ENCODE assay signal across 8 cellular contexts in genomic region chr10:11685787-11686218, GRCh38. TPM values are rescaled to one million over a fixed set of nuclear protein-coding genes. Genes with fewer than 3 reads are reported as not detected.
DNase-seq lines count a peak whose midpoint lies in the region; ATAC-seq and TF ChIP-seq lines count a peak whose summit lies in the region.

No MANE protein-coding gene starts in this region.

- H3K4me3 Mint-ChIP-seq in activated naive CD4-positive, alpha-beta T cell treated with anti-CD3 and anti-CD28 coated beads, Interleukin-2, amount 10 ng/mL, durations not matched to agents 7 days and 5 days: peak overlapping the region; percentile 61
- H3K4me3 Mint-ChIP-seq in endodermal cell: no peak overlapping the region

- 30% methylated on average over 7 of the region's 7 CpGs for WGBS in hepatocyte (ENCODE audit: low lambda C conversion rate, missing lambda C conversion rate)
- 85 to 87% methylated on average over 4 to 7 of the region's 7 CpGs for WGBS in endodermal cell (ENCODE audit: insufficient coverage in 1 of 2, insufficient read length in 1 of 2), 2 experiments

- peak overlapping the region; percentile 66 for H3K4me2 ChIP-seq in hepatocyte

- H4K20me1 ChIP-seq in hepatocyte (ENCODE audit: insufficient read depth, poor library complexity, severe bottlenecking): no peaks in the 10 kb centered on the region

- peaks cover 1% of the 10 kb centered on the region for H3K36me3 Mint-ChIP-seq in activated naive CD4-positive, alpha-beta T cell treated with anti-CD3 and anti-CD28 coated beads, Interleukin-2, amount 10 ng/mL, durations not matched to agents 7 days and 5 days
- no peaks in the 10 kb centered on the region for H3K36me3 Mint-ChIP-seq in endodermal cell (ENCODE audit: low read depth)

- H3K4me3 ChIP-seq in hepatocyte (no peak overlapping the region), endodermal cell (ENCODE audit: low read length) (no peak overlapping the region)

- no peak overlapping the region for H2AFZ ChIP-seq in hepatocyte

- peak; percentile 36 for DNase-seq in stimulated activated CD4-positive, alpha-beta T cell treated with anti-CD3 and anti-CD28 coated beads, Interleukin-15, amount 100 ng/mL, for 24 hours
- no peak for DNase-seq in stimulated activated CD4-positive, alpha-beta T cell treated with anti-CD3 and anti-CD28 coated beads, Interleukin-2, amount 100 ng/mL, for 48 hours
- DNase-seq in NCI-H510A treated with DMSO at 0.1 percent for 48 hours (lab: John Stamatoyannopoulos, UW) (peak; percentile 68), hepatocyte (ENCODE audit: low spot score) (peak; percentile 46), endodermal cell (no peak)
- DNase-seq in activated naive CD4-positive, alpha-beta T cell treated with anti-CD3 and anti-CD28 coated beads, Interleukin-2, amount 10 ng/mL, durations not matched to agents 7 days and 5 days: peak; percentile 63
- peak; percentile 45 for DNase-seq in stimulated activated naive CD8-positive, alpha-beta T cell treated with anti-CD3 and anti-CD28 coated beads, Interleukin-15, Interleukin-2, amounts not matched to agents 100 U/mL and 50 U/mL, for 24 hours

- CTCF ChIA-PET in activated naive CD4-positive, alpha-beta T cell treated with anti-CD3 and anti-CD28 coated beads, Interleukin-2, amount 10 ng/mL, durations not matched to agents 7 days and 5 days (lab: Charles Lee): interaction anchor here (0.8 to 1.5 kb wide), 5 partner anchors 25 to 72 kb away, joined by 3 to 6 read pairs (median 4); no protein-coding TSS in a partner anchor

- H3K36me3 ChIP-seq in hepatocyte (replicated peaks; ENCODE audit: insufficient read depth, low read depth) (no peaks in the 10 kb centered on the region), endodermal cell (ENCODE audit: control insufficient read depth, insufficient read depth, low read length) (no peaks in the 10 kb centered on the region)

- H3K4me1 ChIP-seq in hepatocyte (ENCODE audit: insufficient read depth) (peaks cover 37% of the 10 kb centered on the region), endodermal cell (ENCODE audit: control insufficient read depth, insufficient read depth, low read length) (peaks cover 5% of the 10 kb centered on the region)

- H3K27ac Mint-ChIP-seq in activated naive CD4-positive, alpha-beta T cell treated with anti-CD3 and anti-CD28 coated beads, Interleukin-2, amount 10 ng/mL, durations not matched to agents 7 days and 5 days: peak overlapping the region; percentile 99
- no peak overlapping the region for H3K27ac Mint-ChIP-seq in endodermal cell

- no peaks in the 10 kb centered on the region for H3K9me3 Mint-ChIP-seq in activated naive CD4-positive, alpha-beta T cell treated with anti-CD3 and anti-CD28 coated beads, Interleukin-2, amount 10 ng/mL, durations not matched to agents 7 days and 5 days
- no peaks in the 10 kb centered on the region for H3K9me3 Mint-ChIP-seq in endodermal cell

- H3K9me3 ChIP-seq in hepatocyte (ENCODE audit: low read depth) (no peaks in the 10 kb centered on the region), endodermal cell (ENCODE audit: control insufficient read depth, low read length) (no peaks in the 10 kb centered on the region)

- peaks cover 62% of the 10 kb centered on the region for H3K4me1 Mint-ChIP-seq in activated naive CD4-positive, alpha-beta T cell treated with anti-CD3 and anti-CD28 coated beads, Interleukin-2, amount 10 ng/mL, durations not matched to agents 7 days and 5 days
- peaks cover 13% of the 10 kb centered on the region for H3K4me1 Mint-ChIP-seq in endodermal cell

- H3K27me3 ChIP-seq in hepatocyte: no peaks in the 10 kb centered on the region
- H3K27me3 ChIP-seq in endodermal cell (ENCODE audit: control insufficient read depth, insufficient read depth, low read length, poor library complexity, severe bottlenecking): peaks cover 5% of the 10 kb centered on the region

- TF ChIP-seq CTCF in hepatocyte (IDR thresholded peaks at IDR 0.05; ENCODE audit: poor library complexity): no peak
- TF ChIP-seq CTCF in endodermal cell (conservative IDR thresholded peaks at IDR 0.05): no peak

- H3K9me2 ChIP-seq in hepatocyte (replicated peaks; ENCODE audit: insufficient read depth): no peaks in the 10 kb centered on the region

- no peak for ATAC-seq in stimulated activated naive CD8-positive, alpha-beta T cell treated with anti-CD3 and anti-CD28 coated beads, Interleukin-15, Interleukin-2, amounts not matched to agents 100 U/mL and 50 U/mL, for 24 hours
- no peak for ATAC-seq in GM18907 (IDR thresholded peaks at IDR 0.05; ENCODE audit: unreplicated experiment)

- peak overlapping the region; percentile 71 for H3K27ac ChIP-seq in hepatocyte
- no peak overlapping the region for H3K27ac ChIP-seq in endodermal cell (ENCODE audit: low read depth, low read length)

- H3K27me3 Mint-ChIP-seq in activated naive CD4-positive, alpha-beta T cell treated with anti-CD3 and anti-CD28 coated beads, Interleukin-2, amount 10 ng/mL, durations not matched to agents 7 days and 5 days: peaks cover 41% of the 10 kb centered on the region
- peaks cover 4% of the 10 kb centered on the region for H3K27me3 Mint-ChIP-seq in endodermal cell (ENCODE audit: insufficient read depth)

- no peak overlapping the region for H3K9ac ChIP-seq in endodermal cell (ENCODE audit: extremely low read depth, low read length, poor library complexity, severe bottlenecking)

- H3K79me2 ChIP-seq in hepatocyte: no peaks in the 10 kb centered on the region

RNA-seq across cellular contexts. Expression of gene ECHDC3, which starts 56.4 kb away (rescaled TPM):
- total RNA-seq in hepatocyte (14.8 and 16.1 TPM in 2 replicates), endodermal cell (10 to 100 TPM; 12.9 to 13.6 TPM)
- polyA plus RNA-seq in hepatocyte: 8.8 and 13.2 TPM in 2 replicates
- 9.7 TPM for polyA plus RNA-seq in endodermal cell (2013, experiment 1 of 2)
- 8.7 TPM for polyA plus RNA-seq in endodermal cell (2013, experiment 2 of 2)

Comparison
In these comparisons a context has a peak if more than half of its experiments do, and no peak if none do; other contexts are left out.
1. DNase-seq: peak in stimulated activated CD4-positive, alpha-beta T cell treated with anti-CD3 and anti-CD28 coated beads, Interleukin-15, amount 100 ng/mL, for 24 hours (single experiment), NCI-H510A treated with DMSO at 0.1 percent for 48 hours (single experiment), activated naive CD4-positive, alpha-beta T cell treated with anti-CD3 and anti-CD28 coated beads, Interleukin-2, amount 10 ng/mL, durations not matched to agents 7 days and 5 days (single experiment), hepatocyte (single experiment) and stimulated activated naive CD8-positive, alpha-beta T cell treated with anti-CD3 and anti-CD28 coated beads, Interleukin-15, Interleukin-2, amounts not matched to agents 100 U/mL and 50 U/mL, for 24 hours (single experiment); none in stimulated activated CD4-positive, alpha-beta T cell treated with anti-CD3 and anti-CD28 coated beads, Interleukin-2, amount 100 ng/mL, for 48 hours (0 of 2) and endodermal cell (single experiment).